ENCODE assay signal across 1 cellular context in genomic region chr1:21255284-21255942, GRCh38.
TF ChIP-seq lines count a peak whose summit lies in the region.

No MANE protein-coding gene starts in this region.

TF ChIP-seq in HepG2, 621 proteins besides CTCF, POLR2A, EP300 and RAD21 (continued from another document and continues in another):
- TF ChIP-seq ZBTB40 (IDR thresholded peaks at IDR 0.05) (no peak), ZBTB40 (CRISPR knock-in tag; IDR thresholded peaks at IDR 0.05) (no peak), ZNF263 (CRISPR knock-in tag; IDR thresholded peaks at IDR 0.05) (no peak), ZFX (CRISPR knock-in tag; IDR thresholded peaks at IDR 0.05; ENCODE audit: low read depth) (no peak), PHB2 (IDR thresholded peaks at IDR 0.05; ENCODE audit: partially characterized antibody) (no peak), ZNF318 (CRISPR knock-in tag; IDR thresholded peaks at IDR 0.05) (no peak), ZBTB10 (CRISPR knock-in tag; IDR thresholded peaks at IDR 0.05; ENCODE audit: borderline replicate concordance) (no peak), NONO (IDR thresholded peaks at IDR 0.05) (no peak), NONO (CRISPR knock-in tag; conservative IDR thresholded peaks at IDR 0.05) (no peak; the same call in 1 of the 2 replicates), BCL3 (CRISPR knock-in tag; IDR thresholded peaks at IDR 0.05) (no peak), MLXIP (CRISPR knock-in tag; IDR thresholded peaks at IDR 0.05; ENCODE audit: borderline replicate concordance) (no peak), GMEB1 (CRISPR knock-in tag; IDR thresholded peaks at IDR 0.05; ENCODE audit: borderline replicate concordance) (peak; percentile 38; the same call in 1 of the 2 replicates), PCBP2 (optimal IDR thresholded peaks at IDR 0.05; ENCODE audit: low read depth, low read length, poor library complexity, severe bottlenecking) (no peak), ZNF891 (CRISPR knock-in tag; IDR thresholded peaks at IDR 0.05) (no peak), ZFY (CRISPR knock-in tag; IDR thresholded peaks at IDR 0.05) (no peak), PAXIP1 (CRISPR knock-in tag; conservative IDR thresholded peaks at IDR 0.05) (no peak), ZNF788 (CRISPR knock-in tag; IDR thresholded peaks at IDR 0.05; ENCODE audit: borderline replicate concordance) (no peak)
